In genomic region chr14:51895425-51895824, GRCh38 we compare ENCODE assay signal across 19 cellular contexts. TPM values are rescaled to one million over a fixed set of nuclear protein-coding genes. Genes with fewer than 3 reads are reported as not detected.
DNase-seq lines count a peak whose midpoint lies in the region; ATAC-seq, FAIRE-seq and TF ChIP-seq lines count a peak whose summit lies in the region.
"Had no signal": no experiment of that assay in that cellular context is flagged by ENCODE, and none has a peak within 500 bp of the region (broad histone marks: within the 10 kb centered on the region; RNA-seq: fewer than 3 reads in every experiment).

No MANE protein-coding gene starts in this region.

- no peak overlapping the region for H2AK5ac ChIP-seq in H9 (ENCODE audit: insufficient read length, low read length)

- no peak overlapping the region for H2AFZ ChIP-seq in H9 (ENCODE audit: low read length)
- H2AFZ ChIP-seq: GM23338 had no signal

- no peak overlapping the region for H2BK120ac ChIP-seq in H9 (ENCODE audit: low read depth, low read length, poor library complexity, severe bottlenecking)

- intact Hi-C loops in heart left ventricle (cut with DNase I) (no loop called here), left ventricle myocardium superior (cut with micrococcal nuclease) (no loop called here)

- H2BK20ac ChIP-seq in H9 (ENCODE audit: low read depth, low read length, poor library complexity, severe bottlenecking), result no peak overlapping the region

- no peak for TF ChIP-seq CTCF in heart left ventricle (IDR thresholded peaks at IDR 0.05)
- TF ChIP-seq CTCF in right atrium auricular region (IDR thresholded peaks at IDR 0.05), result no peak
- no peak for TF ChIP-seq CTCF in H9 (conservative IDR thresholded peaks at IDR 0.05)

- no peak overlapping the region for H4K91ac ChIP-seq in H9 (ENCODE audit: insufficient read length, low read depth, low read length)

- H4K8ac ChIP-seq in H9 (replicated peaks; ENCODE audit: insufficient read length, low read depth, low read length), result no peak overlapping the region

- 72 to 91% (median 76%) methylated on average over 1 of the region's 1 CpG for WGBS in heart left ventricle, 4 donors
- no CpG with 5 or more reads among the region's 1 CpG for WGBS in H9 (ENCODE audit: extremely low coverage, insufficient read length, low lambda C conversion rate)
- 90 to 98% (median 95%) methylated on average over 1 of the region's 1 CpG for WGBS in small intestine, 3 donors

- H3K4me3 ChIP-seq in heart left ventricle, result no peak overlapping the region
- H3K4me3 ChIP-seq in right atrium auricular region, result no peak overlapping the region
- no peak overlapping the region for H3K4me3 ChIP-seq in small intestine (ENCODE audit: low read depth in 1 of 2, low read length in 2 of 2)
- H3K4me3 ChIP-seq: GM23338, HAP-1 had no signal

- H3K23me2 ChIP-seq in H9 (ENCODE audit: insufficient read length, low read depth, low read length, poor library complexity, severe bottlenecking), result no peaks in the 10 kb centered on the region

- no peak for DNase-seq in heart left ventricle
- DNase-seq in right atrium auricular region (ENCODE audit: low spot score), result no peak
- DNase-seq in central memory CD8-positive, alpha-beta T cell (ENCODE audit: low spot score in 2 of 2), result no peak
- DNase-seq in left ventricle myocardium superior, result no peak
- no peak for DNase-seq in natural killer cell treated with Interleukin-12 subunit alpha and Interleukin-12 subunit beta and Interleukin-15 and Interleukin-18, amount 100 ng/mL, for 72 hours (ENCODE audit: low spot score)
- DNase-seq in C1 segment of cervical spinal cord (lab: John Stamatoyannopoulos, UW), result no peak
- no peak for DNase-seq in H9
- no peak for DNase-seq in small intestine
- DNase-seq: CD8-positive, alpha-beta T cell; COR-L47; DMS153; DMS79 treated with DMSO at 0.1 percent for 48 hours; EL had no signal

- H3K18ac ChIP-seq in H9 (ENCODE audit: insufficient read length, low read depth, low read length), result no peak overlapping the region

- H3K4me2 ChIP-seq in H9 (ENCODE audit: insufficient read depth, insufficient read length, low read length), result no peak overlapping the region
- H3K4me2 ChIP-seq: GM23338 had no signal

- no peak overlapping the region for H3K56ac ChIP-seq in H9 (ENCODE audit: insufficient read length, low read depth, low read length)

- H3K14ac ChIP-seq in H9 (ENCODE audit: insufficient read depth, low read length), result no peak overlapping the region

- H3K36me3 Mint-ChIP-seq in central memory CD8-positive, alpha-beta T cell (ENCODE audit: insufficient read depth), result peaks cover 48% of the 10 kb centered on the region
- H3K36me3 Mint-ChIP-seq in natural killer cell treated with Interleukin-12 subunit alpha and Interleukin-12 subunit beta and Interleukin-15 and Interleukin-18, amount 100 ng/mL, for 72 hours, result peaks cover 35% of the 10 kb centered on the region
- no peaks in the 10 kb centered on the region for H3K36me3 Mint-ChIP-seq in H9 (ENCODE audit: insufficient read depth in 1 of 3, low read depth in 3 of 3)

- peaks cover 82% of the 10 kb centered on the region for H3K4me1 Mint-ChIP-seq in central memory CD8-positive, alpha-beta T cell
- peaks cover 60 to 79% of the 10 kb centered on the region in 2 donors for H3K4me1 Mint-ChIP-seq in natural killer cell treated with Interleukin-12 subunit alpha and Interleukin-12 subunit beta and Interleukin-15 and Interleukin-18, amount 100 ng/mL, for 72 hours (ENCODE audit: low read depth in 2 of 2)
- no peaks in the 10 kb centered on the region for H3K4me1 Mint-ChIP-seq in H9

- no peak for FAIRE-seq in small intestine (lab: Jason Lieb, UNC)
- FAIRE-seq: D721Med, GM12891 had no signal

- H3K36me3 ChIP-seq in heart left ventricle, result no peaks in the 10 kb centered on the region
- no peaks in the 10 kb centered on the region for H3K36me3 ChIP-seq in right atrium auricular region
- H3K36me3 ChIP-seq in small intestine (ENCODE audit: control insufficient read depth in 2 of 2, insufficient read depth in 2 of 2, low read length in 2 of 2), result no peaks in the 10 kb centered on the region
- H3K36me3 ChIP-seq: HAP-1 had no signal

- H3K9me3 Mint-ChIP-seq in central memory CD8-positive, alpha-beta T cell, result no peaks in the 10 kb centered on the region
- peaks cover 7% of the 10 kb centered on the region for H3K9me3 Mint-ChIP-seq in natural killer cell treated with Interleukin-12 subunit alpha and Interleukin-12 subunit beta and Interleukin-15 and Interleukin-18, amount 100 ng/mL, for 72 hours
- H3K9me3 Mint-ChIP-seq in H9, result no peaks in the 10 kb centered on the region
- H3K9me3 Mint-ChIP-seq: CD8-positive, alpha-beta T cell; GM23338 had no signal

- ATAC-seq in heart left ventricle (peak in 1 of 4 donors; percentile 62), left ventricle myocardium superior (peak; percentile 42)
- no peak for ATAC-seq in central memory CD8-positive, alpha-beta T cell (replicated peaks; ENCODE audit: extremely low read depth, poor library complexity, severe bottlenecking)
- no peak for ATAC-seq in natural killer cell treated with Interleukin-12 subunit alpha and Interleukin-12 subunit beta and Interleukin-15 and Interleukin-18, amount 100 ng/mL, for 72 hours
- ATAC-seq: CD8-positive, alpha-beta T cell; GM23338 had no signal

- no peak overlapping the region for H3K23ac ChIP-seq in H9 (ENCODE audit: insufficient read length, low read depth, low read length)

- H3K27me3 ChIP-seq in heart left ventricle, result no peaks in the 10 kb centered on the region
- H3K27me3 ChIP-seq in right atrium auricular region, result no peaks in the 10 kb centered on the region
- no peaks in the 10 kb centered on the region for H3K27me3 ChIP-seq in H9 (ENCODE audit: insufficient read depth, low read length)
- H3K27me3 ChIP-seq in small intestine (ENCODE audit: control insufficient read depth in 2 of 2, insufficient read depth in 2 of 2, low read length in 2 of 2), result no peaks in the 10 kb centered on the region

- H3K9me3 ChIP-seq in heart left ventricle, result peaks cover 0 to 7% (median 0%) of the 10 kb centered on the region in 12 donors
- H3K9me3 ChIP-seq in right atrium auricular region, result no peaks in the 10 kb centered on the region
- no peaks in the 10 kb centered on the region for H3K9me3 ChIP-seq in H9 (ENCODE audit: control insufficient read depth, low read depth, low read length)
- no peaks in the 10 kb centered on the region for H3K9me3 ChIP-seq in small intestine (ENCODE audit: control insufficient read depth, low read depth)
- H3K9me3 ChIP-seq: HAP-1 had no signal

- H3K27ac ChIP-seq in heart left ventricle (peak overlapping the region in 8 of 12 donors; percentile 6 to 67 (median 44)), right atrium auricular region (no peak overlapping the region), H9 (ENCODE audit: insufficient read length, low read depth, low read length) (no peak overlapping the region), small intestine (ENCODE audit: low read depth in 1 of 2, low read length in 1 of 2) (no peak overlapping the region)
- H3K27ac ChIP-seq: C4-2B had no signal

- no peaks in the 10 kb centered on the region for H3K27me3 Mint-ChIP-seq in central memory CD8-positive, alpha-beta T cell
- no peaks in the 10 kb centered on the region for H3K27me3 Mint-ChIP-seq in natural killer cell treated with Interleukin-12 subunit alpha and Interleukin-12 subunit beta and Interleukin-15 and Interleukin-18, amount 100 ng/mL, for 72 hours
- H3K27me3 Mint-ChIP-seq in H9 (ENCODE audit: low read depth), result no peaks in the 10 kb centered on the region
- H3K27me3 Mint-ChIP-seq: B cell had no signal

- no peak overlapping the region for H3K4me3 Mint-ChIP-seq in central memory CD8-positive, alpha-beta T cell
- no peak overlapping the region for H3K4me3 Mint-ChIP-seq in natural killer cell treated with Interleukin-12 subunit alpha and Interleukin-12 subunit beta and Interleukin-15 and Interleukin-18, amount 100 ng/mL, for 72 hours
- H3K4me3 Mint-ChIP-seq in H9, result no peak overlapping the region
- H3K4me3 Mint-ChIP-seq: B cell; CD8-positive, alpha-beta T cell; GM23338 had no signal

- H2BK15ac ChIP-seq in H9 (ENCODE audit: low read depth, low read length), result no peak overlapping the region

- H3K4me1 ChIP-seq in heart left ventricle (peaks cover 0 to 20% (median 0%) of the 10 kb centered on the region in 12 donors), right atrium auricular region (no peaks in the 10 kb centered on the region), H9 (ENCODE audit: insufficient read depth, low read length) (no peaks in the 10 kb centered on the region), small intestine (ENCODE audit: control insufficient read depth in 2 of 2, insufficient read depth in 1 of 2, low read depth in 1 of 2, low read length in 1 of 2) (no peaks in the 10 kb centered on the region)
- H3K4me1 ChIP-seq: HAP-1 had no signal

- H3K27ac Mint-ChIP-seq in central memory CD8-positive, alpha-beta T cell (ENCODE audit: low read depth), result peak overlapping the region; percentile 73
- H3K27ac Mint-ChIP-seq in natural killer cell treated with Interleukin-12 subunit alpha and Interleukin-12 subunit beta and Interleukin-15 and Interleukin-18, amount 100 ng/mL, for 72 hours, result peak overlapping the region; percentile 30 to 66
- H3K27ac Mint-ChIP-seq in H9, result no peak overlapping the region
- H3K27ac Mint-ChIP-seq: B cell, GM23338 had no signal

- H4K20me1 ChIP-seq in H9 (ENCODE audit: control insufficient read depth, insufficient read depth, insufficient read length), result no peaks in the 10 kb centered on the region

- H4K5ac ChIP-seq in H9 (ENCODE audit: insufficient read length, low read depth, low read length), result no peak overlapping the region

- H3K79me2 ChIP-seq in H9 (ENCODE audit: insufficient read depth, low read length), result no peaks in the 10 kb centered on the region

- TF ChIP-seq POLR2A in heart left ventricle (IDR thresholded peaks at IDR 0.05), result no peak

- H2BK5ac ChIP-seq in H9 (ENCODE audit: insufficient read length, low read length), result no peak overlapping the region

- H2BK12ac ChIP-seq in H9 (ENCODE audit: insufficient read length, low read depth, low read length), result no peak overlapping the region

- H3K79me1 ChIP-seq in H9 (ENCODE audit: insufficient read depth, low read depth, low read length, poor library complexity, severe bottlenecking), result no peaks in the 10 kb centered on the region

- no peak overlapping the region for H3K9ac ChIP-seq in H9 (ENCODE audit: extremely low read depth, insufficient read length, low read length)

- H3T11ph ChIP-seq in H9 (ENCODE audit: low read length), result no peak overlapping the region

- H3K4ac ChIP-seq in H9 (ENCODE audit: low read depth, low read length), result no peak overlapping the region

RNA-seq across cellular contexts. Expression of gene GNG2, which starts 35.0 kb away (rescaled TPM):
- total RNA-seq in heart left ventricle (10 to 100 TPM in 2 of 9 donors, 1 to 10 TPM in 7; 3.3 to 29.2 (median 7.8) TPM), right atrium auricular region (1 to 10 TPM; 5.9 to 6.3 TPM), left ventricle myocardium superior (10.3 TPM), H9 (2021) (7.0 and 7.9 TPM in 2 replicates)
- polyA plus RNA-seq in heart left ventricle (1 to 10 TPM; 3.1 to 3.7 TPM), small intestine (10 to 100 TPM in 2 of 3 donors, 1 to 10 TPM in 1; 2.9 to 13.5 (median 11.2) TPM)
- total RNA-seq in natural killer cell treated with Interleukin-12 subunit alpha and Interleukin-12 subunit beta and Interleukin-15 and Interleukin-18, amount 100 ng/mL, for 72 hours, result 100 to 1,000 TPM; 293 to 495 TPM

Comparison
In these comparisons a context has a peak if more than half of its experiments do, and no peak if none do; other contexts are left out.
1. H3K27ac ChIP-seq: peak in heart left ventricle (8 of 12); none in right atrium auricular region (0 of 2), H9 (single experiment) and small intestine (0 of 2).
2. H3K27ac Mint-ChIP-seq: peak in central memory CD8-positive, alpha-beta T cell (single experiment) and natural killer cell treated with Interleukin-12 subunit alpha and Interleukin-12 subunit beta and Interleukin-15 and Interleukin-18, amount 100 ng/mL, for 72 hours (2 of 2); none in H9 (0 of 3).
3. RNA of gene GNG2, which starts 35.0 kb away (total RNA-seq): 293 to 495 TPM in natural killer cell treated with Interleukin-12 subunit alpha and Interleukin-12 subunit beta and Interleukin-15 and Interleukin-18, amount 100 ng/mL, for 72 hours; 10.3 TPM in left ventricle myocardium superior (single experiment), 3.3 to 29.2 TPM in heart left ventricle, 7.0 to 7.9 TPM in H9 and 5.9 to 6.3 TPM in right atrium auricular region; every median in the first group is over 4 times any median in the second.